ENCODE assay signal across 24 cellular contexts in the genomic region with DNA sequence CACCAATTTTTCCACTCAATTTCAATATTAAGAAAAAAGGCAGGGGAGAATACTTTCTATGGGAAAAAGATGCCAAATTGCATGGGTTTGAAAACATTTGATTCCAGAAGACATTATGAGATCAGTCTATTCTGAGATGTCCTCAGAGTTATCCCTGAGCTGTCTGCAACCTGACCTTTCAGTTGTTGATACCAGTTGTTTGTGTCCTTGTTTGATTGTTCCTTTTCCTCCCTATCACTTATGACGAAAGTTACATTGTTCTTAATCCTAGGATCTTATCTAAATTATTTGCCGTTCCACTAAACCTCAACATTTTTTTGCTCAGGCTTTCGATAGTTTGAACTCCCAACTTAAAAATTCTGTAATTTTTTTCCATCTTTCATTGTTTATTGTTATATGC.
DNase-seq lines count a peak whose midpoint lies in the region; ATAC-seq, FAIRE-seq and TF ChIP-seq lines count a peak whose summit lies in the region.
"Had no signal": no experiment of that assay in that cellular context is flagged by ENCODE, and none has a peak within 500 bp of the region (broad histone marks: within the 10 kb centered on the region; RNA-seq: fewer than 3 reads in every experiment).

No MANE protein-coding gene starts in this region.

- H3K36me3 ChIP-seq in liver (ENCODE audit: control insufficient read depth in 4 of 4, insufficient read depth in 3 of 4, low read depth in 1 of 4, low read length in 3 of 4) (no peaks in the 10 kb centered on the region), HepG2 (replicated peaks in 1 of 2; ENCODE audit: control insufficient read depth in 1 of 2, insufficient read depth in 2 of 2, low read length in 2 of 2) (no peaks in the 10 kb centered on the region), mesendoderm (ENCODE audit: control insufficient read depth, insufficient read depth, low read length) (no peaks in the 10 kb centered on the region)
- H3K36me3 ChIP-seq: BE2C; BLaER1 treated with 17β-estradiol and CSF1 and Interleukin-3, amounts not matched to agents 10 nM and 100 nM; HAP-1 had no signal

- BruUV-seq in HepG2 (replicated peaks; lab: Mats Ljungman, UMichigan): no TSS peak

- intact Hi-C loops in HepG2 (cut with micrococcal nuclease; ENCODE audit: unreplicated experiment): no loop called here

- no peak overlapping the region for H2AK5ac ChIP-seq in mesendoderm (ENCODE audit: low read length)

- no peak overlapping the region for H2BK120ac ChIP-seq in mesendoderm (ENCODE audit: low read depth, low read length)

- H3K27ac ChIP-seq in liver (ENCODE audit: low read depth in 1 of 2, low read length in 2 of 2) (no peak overlapping the region), HepG2 (ENCODE audit: extremely low read length, insufficient read depth, low read length) (no peak overlapping the region), mesendoderm (ENCODE audit: low read depth, low read length) (no peak overlapping the region)
- H3K27ac ChIP-seq: 22Rv1; BLaER1 treated with 17β-estradiol and CSF1 and Interleukin-3, amounts not matched to agents 10 nM and 100 nM; GM23248 had no signal

- TF ChIP-seq CTCF in liver (IDR thresholded peaks at IDR 0.05; ENCODE audit: low read depth, low read length, missing input control): no peak
- TF ChIP-seq CTCF in HepG2 (CRISPR knock-in tag; IDR thresholded peaks at IDR 0.05): no peak

- no peak overlapping the region for H4K5ac ChIP-seq in mesendoderm (ENCODE audit: low read length)

- no peak overlapping the region for H2BK15ac ChIP-seq in mesendoderm (replicated peaks; ENCODE audit: low read depth)

- H4K8ac ChIP-seq in mesendoderm (ENCODE audit: low read depth, low read length): no peak overlapping the region

- no peak overlapping the region for H3K9ac ChIP-seq in liver (ENCODE audit: low read depth in 1 of 2, low read length in 2 of 2)
- no peak overlapping the region for H3K9ac ChIP-seq in HepG2 (ENCODE audit: insufficient read depth, low read depth, low read length)
- no peak overlapping the region for H3K9ac ChIP-seq in mesendoderm (ENCODE audit: low read length)
- H3K9ac ChIP-seq: BLaER1 treated with 17β-estradiol and CSF1 and Interleukin-3, amounts not matched to agents 10 nM and 100 nM; GM23248 had no signal

- H3K79me2 ChIP-seq in HepG2 (ENCODE audit: insufficient read depth, low read length) (no peaks in the 10 kb centered on the region), mesendoderm (ENCODE audit: control insufficient read depth, insufficient read depth, low read length) (no peaks in the 10 kb centered on the region)

- H3K9me3 ChIP-seq in liver (ENCODE audit: control insufficient read depth in 4 of 4, low read length in 3 of 4) (no peaks in the 10 kb centered on the region), HepG2 (ENCODE audit: low read length) (peaks cover 78% of the 10 kb centered on the region)
- H3K9me3 ChIP-seq: BE2C; BLaER1 treated with 17β-estradiol and CSF1 and Interleukin-3, amounts not matched to agents 10 nM and 100 nM; HAP-1 had no signal

- no peak overlapping the region for H2AFZ ChIP-seq in HepG2 (ENCODE audit: low read length)
- H2AFZ ChIP-seq: GM23248 had no signal

- H2BK5ac ChIP-seq in mesendoderm (ENCODE audit: low read length): no peak overlapping the region

- no peak overlapping the region for H3K18ac ChIP-seq in mesendoderm (ENCODE audit: low read length)

- POLR2A ChIA-PET in HepG2 (lab: Yijun Ruan, JAX): no interaction called here

- ATAC-seq in HepG2: no peak
- ATAC-seq in GM18870 (IDR thresholded peaks at IDR 0.05; ENCODE audit: unreplicated experiment): no peak
- ATAC-seq: GM12878 had no signal

- H3K4ac ChIP-seq in mesendoderm (ENCODE audit: low read depth, low read length): no peak overlapping the region

- H4K20me1 ChIP-seq in HepG2 (ENCODE audit: insufficient read depth, low read length): no peaks in the 10 kb centered on the region
- H4K20me1 ChIP-seq: BLaER1 treated with 17β-estradiol and CSF1 and Interleukin-3, amounts not matched to agents 10 nM and 100 nM had no signal

- in situ Hi-C loops in HepG2 (cut with HindIII; ENCODE audit: extremely low pct_ligation_motif_present, low pct_unique_long_range_greater_than_20kb): no loop called here

- FAIRE-seq in HepG2 (lab: Jason Lieb, UNC): no peak
- FAIRE-seq: A204.1, D721Med, GM12878, GM18507 had no signal

- TF ChIP-seq EP300 in HepG2 (IDR thresholded peaks at IDR 0.05; ENCODE audit: low read depth in 2 of 2, low read length in 2 of 2) (no peak), HepG2 (CRISPR knock-in tag; IDR thresholded peaks at IDR 0.05; ENCODE audit: borderline replicate concordance) (no peak)

- 28% methylated on average over 3 of the region's 3 CpGs for WGBS in liver
- WGBS in HepG2 (ENCODE audit: low lambda C conversion rate): 2% methylated on average over 3 of the region's 3 CpGs
- no CpG with 5 or more reads among the region's 3 CpGs for WGBS in mesendoderm (ENCODE audit: extremely low coverage, insufficient coverage, low lambda C conversion rate)

- H3K79me1 ChIP-seq in mesendoderm (ENCODE audit: low read length): no peaks in the 10 kb centered on the region

- TF ChIP-seq RAD21 in liver (IDR thresholded peaks at IDR 0.05): no peak
- TF ChIP-seq RAD21 in HepG2 (CRISPR knock-in tag; IDR thresholded peaks at IDR 0.05): no peak

- CTCF ChIA-PET in HepG2 (lab: Yijun Ruan, JAX; ENCODE audit: low intra/inter-chr PET ratio, low total read pairs): no interaction called here

- TF ChIP-seq POLR2A in HepG2 (IDR thresholded peaks at IDR 0.05; ENCODE audit: insufficient read depth in 1 of 2, low read depth in 2 of 2, low read length in 2 of 2): no peak

- no peak overlapping the region for H3K4me2 ChIP-seq in HepG2 (ENCODE audit: low read depth, low read length)
- no peak overlapping the region for H3K4me2 ChIP-seq in mesendoderm (ENCODE audit: low read length)
- H3K4me2 ChIP-seq: BLaER1 treated with 17β-estradiol and CSF1 and Interleukin-3, amounts not matched to agents 10 nM and 100 nM had no signal

- DNase-seq in HepG2 (ENCODE audit: low spot score) (no peak), glomerular endothelial cell (ENCODE audit: extremely low read depth, low read depth, low spot score) (peak; percentile 54), mesendoderm (peak; percentile 34)
- no peak for DNase-seq in NK-92 treated with Interleukin-12 subunit alpha and Interleukin-12 subunit beta, amount 100 ng/mL, for 24 hours (lab: John Stamatoyannopoulos, UW)
- DNase-seq: ACHN; AML-193; BE2C; CD4-positive, alpha-beta T cell; CD8-positive, alpha-beta memory T cell; DMS 273 treated with DMSO at 0.1 percent for 48 hours; DMS79; EL; GDM1; GM23248; HFFc6 had no signal

- no peak overlapping the region for H3K23ac ChIP-seq in mesendoderm (ENCODE audit: low read length)

- H3K27me3 ChIP-seq in liver (ENCODE audit: control insufficient read depth in 4 of 4, insufficient read depth in 4 of 4, low read length in 3 of 4): no peaks in the 10 kb centered on the region
- H3K27me3 ChIP-seq in HepG2 (ENCODE audit: control insufficient read depth in 1 of 2, insufficient read depth in 2 of 2, low read length in 2 of 2): no peaks in the 10 kb centered on the region
- no peaks in the 10 kb centered on the region for H3K27me3 ChIP-seq in mesendoderm (ENCODE audit: insufficient read depth, low read length, poor library complexity)
- H3K27me3 ChIP-seq: BE2C; BLaER1 treated with 17β-estradiol and CSF1 and Interleukin-3, amounts not matched to agents 10 nM and 100 nM had no signal

- H3K4me1 ChIP-seq in liver (ENCODE audit: control insufficient read depth in 4 of 4, insufficient read depth in 4 of 4, low read length in 3 of 4): no peaks in the 10 kb centered on the region
- no peaks in the 10 kb centered on the region for H3K4me1 ChIP-seq in HepG2 (ENCODE audit: insufficient read depth, low read length)
- H3K4me1 ChIP-seq in mesendoderm (ENCODE audit: control insufficient read depth, low read depth, low read length): no peaks in the 10 kb centered on the region
- H3K4me1 ChIP-seq: BE2C, HAP-1 had no signal

- H3K56ac ChIP-seq in mesendoderm (ENCODE audit: low read length): no peak overlapping the region

- H3K4me3 ChIP-seq in liver (ENCODE audit: low read depth in 1 of 3, low read length in 3 of 3): no peak overlapping the region
- H3K4me3 ChIP-seq in HepG2 (replicated peaks in 1 of 3; ENCODE audit: insufficient read depth in 1 of 3, low read depth in 2 of 3, low read length in 3 of 3): no peak overlapping the region
- no peak overlapping the region for H3K4me3 ChIP-seq in mesendoderm (ENCODE audit: low read length)
- H3K4me3 ChIP-seq: BLaER1 treated with 17β-estradiol and CSF1 and Interleukin-3, amounts not matched to agents 10 nM and 100 nM; GM12878; GM23248; HAP-1 had no signal

TF ChIP-seq in liver, 16 proteins besides CTCF, POLR2A, EP300 and RAD21:
- TF ChIP-seq FOXA2 (IDR thresholded peaks at IDR 0.05): no peak
- TF ChIP-seq NR2F2 (IDR thresholded peaks at IDR 0.05): peak; percentile 64
- TF ChIP-seq RXRA (IDR thresholded peaks at IDR 0.05): no peak

TF ChIP-seq in HepG2, 621 proteins besides CTCF, POLR2A, EP300 and RAD21:
- TF ChIP-seq POLR2AphosphoS5 (IDR thresholded peaks at IDR 0.05; ENCODE audit: low read depth, low read length) (no peak), ZFY (CRISPR knock-in tag; IDR thresholded peaks at IDR 0.05) (no peak), NCOA1 (CRISPR knock-in tag; IDR thresholded peaks at IDR 0.05) (no peak), NR3C1 (CRISPR knock-in tag; IDR thresholded peaks at IDR 0.05) (no peak), ZSCAN22 (CRISPR knock-in tag; IDR thresholded peaks at IDR 0.05) (no peak), RFX1 (IDR thresholded peaks at IDR 0.05) (no peak), SP2 (CRISPR knock-in tag; IDR thresholded peaks at IDR 0.05) (no peak)
TF ChIP-seq in HepG2: peak in this region for 0.

Comparison
In these comparisons a context has a peak if more than half of its experiments do, and no peak if none do; other contexts are left out.
1. DNase-seq: peak in glomerular endothelial cell (single experiment) and mesendoderm (single experiment); none in HepG2 (single experiment) and NK-92 treated with Interleukin-12 subunit alpha and Interleukin-12 subunit beta, amount 100 ng/mL, for 24 hours (single experiment).